In the genomic region with DNA sequence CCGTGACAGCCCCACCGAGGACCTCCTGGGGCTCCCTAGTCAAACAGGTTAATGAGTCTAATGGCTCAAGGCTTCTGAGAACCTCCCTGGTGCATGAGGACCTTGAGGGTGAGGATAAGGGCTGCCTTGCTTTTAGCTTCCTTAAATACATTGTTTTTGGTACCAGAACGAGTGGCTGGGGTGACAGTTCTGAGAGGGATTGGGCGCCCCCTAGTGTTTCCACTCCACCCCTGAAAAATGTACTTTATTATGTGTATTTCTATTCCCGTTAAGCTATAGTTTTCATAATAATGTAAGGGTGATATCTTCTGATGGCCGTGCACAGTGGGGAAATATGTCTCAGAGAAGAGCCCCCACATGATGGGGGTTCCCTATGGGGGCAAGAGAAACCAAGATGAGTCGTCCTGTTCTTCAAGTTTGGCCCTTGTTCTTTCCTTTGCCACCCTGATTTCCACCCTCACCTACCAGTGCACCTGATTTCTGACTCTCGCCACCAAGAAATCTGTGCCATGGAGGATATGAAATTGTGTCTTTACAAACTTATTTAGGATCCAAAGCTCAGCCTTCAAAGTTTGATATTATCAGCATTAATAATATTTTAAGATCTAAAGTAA, we compare ENCODE assay signal across 8 cellular contexts. TPM values are rescaled to one million over a fixed set of nuclear protein-coding genes. Genes with fewer than 3 reads are reported as not detected.
A peak's percentile ranks its signal among the peaks of the same experiment; 100 is the strongest.
DNase-seq lines count a peak whose midpoint lies in the region; ATAC-seq and TF ChIP-seq lines count a peak whose summit lies in the region.

No MANE protein-coding gene starts in this region.

- H3K9me2 ChIP-seq in PC-9 (ENCODE audit: insufficient read depth) = no peaks in the 10 kb centered on the region

- TF ChIP-seq CTCF in CD4-positive, alpha-beta T cell (IDR thresholded peaks at IDR 0.05) = peak; percentile 89
- TF ChIP-seq CTCF in PC-9 (conservative IDR thresholded peaks at IDR 0.05) = peak; percentile 93

- ATAC-seq in CD4-positive, alpha-beta T cell (ENCODE audit: poor library complexity) = peak; percentile 76
- ATAC-seq in GM21737 (IDR thresholded peaks at IDR 0.05; ENCODE audit: unreplicated experiment) = no peak

- H3K4me2 ChIP-seq in PC-9 = no peak overlapping the region

- no peaks in the 10 kb centered on the region for H3K4me1 ChIP-seq in PC-9 (replicated peaks; ENCODE audit: insufficient read depth)

- CTCF ChIA-PET in CD4-positive, alpha-beta T cell (lab: Charles Lee) = interaction anchor here (0.5 to 2.4 kb wide), 39 partner anchors 9 to 437 kb away, joined by 3 to 59 read pairs (median 4); a partner anchor contains a TSS
- CTCF ChIA-PET in PC-9 (lab: Charles Lee) = interaction anchor here (0.6 to 2.8 kb wide), 22 partner anchors 15 to 1233 kb away, joined by 3 to 32 read pairs (median 6); a partner anchor contains a TSS

- peak; percentile 56 to 71 (median 63) for DNase-seq in CD4-positive, alpha-beta T cell
- DNase-seq in HS-27A (ENCODE audit: low read depth) (peak; percentile 24), PC-9 (peak; percentile 36 to 67), activated T-cell treated with anti-CD3 and anti-CD28 coated beads for 4 hours (peak; percentile 67), fibroblast of gingiva (ENCODE audit: low read depth) (peak; percentile 54), nucleus accumbens (lab: John Stamatoyannopoulos, UW) (peak in 38 of 56 donors; percentile 1 to 81 (median 26)), superior temporal gyrus (ENCODE audit: extremely low spot score) (peak; percentile 73)

- peaks cover 14% of the 10 kb centered on the region for H3K4me1 Mint-ChIP-seq in CD4-positive, alpha-beta T cell (ENCODE audit: low read depth)

- no peak overlapping the region for H3K27ac Mint-ChIP-seq in CD4-positive, alpha-beta T cell

- H3K27me3 Mint-ChIP-seq in CD4-positive, alpha-beta T cell = no peaks in the 10 kb centered on the region

- POLR2A ChIA-PET in CD4-positive, alpha-beta T cell (lab: Charles Lee) = interaction anchor here (0.7 to 1.9 kb wide), 7 partner anchors 11 to 113 kb away, joined by 3 to 14 read pairs (median 4); a partner anchor contains a TSS
- POLR2A ChIA-PET in PC-9 (lab: Charles Lee; ENCODE audit: unreplicated experiment) = interaction anchor here (0.6 to 0.8 kb wide), 3 partner anchors 11 to 124 kb away, joined by 3 to 4 read pairs (median 4); no protein-coding TSS in a partner anchor

- no peaks in the 10 kb centered on the region for H3K36me3 ChIP-seq in PC-9 (ENCODE audit: low read depth)

- BruUV-seq in PC-9 (replicated peaks; lab: Mats Ljungman, UMichigan) = no TSS peak

- intact Hi-C loops in CD4-positive, alpha-beta T cell (cut with DNase I, micrococcal nuclease) = loop anchor here (1.0 to 10.0 kb wide), 6 partner anchors 77 to 219 kb away; a partner anchor contains a TSS
- intact Hi-C loops in PC-9 (cut with micrococcal nuclease; ENCODE audit: unreplicated experiment) = loop anchor here (1.0 to 5.0 kb wide), 3 partner anchors 77 to 110 kb away; a partner anchor contains a TSS

- H3K9me3 ChIP-seq in CD4-positive, alpha-beta T cell (ENCODE audit: control insufficient read depth, low read length) = no peaks in the 10 kb centered on the region
- no peaks in the 10 kb centered on the region for H3K9me3 ChIP-seq in PC-9 (ENCODE audit: insufficient read depth, low read depth)

- H3K27me3 ChIP-seq in CD4-positive, alpha-beta T cell (ENCODE audit: control insufficient read depth, insufficient read depth, low read length) = no peaks in the 10 kb centered on the region
- no peaks in the 10 kb centered on the region for H3K27me3 ChIP-seq in PC-9 (ENCODE audit: insufficient read depth, low read depth)

- no peaks in the 10 kb centered on the region for H3K9me3 Mint-ChIP-seq in CD4-positive, alpha-beta T cell

- H3K4me3 ChIP-seq in PC-9 = no peak overlapping the region

- H3K79me2 ChIP-seq in PC-9 (ENCODE audit: low read depth) = no peaks in the 10 kb centered on the region; the same call in 1 of the 2 replicates

- H3F3A ChIP-seq in PC-9 (ENCODE audit: insufficient read depth, low read depth) = peaks cover 10% of the 10 kb centered on the region

- peaks cover 12% of the 10 kb centered on the region for H4K20me1 ChIP-seq in PC-9 (ENCODE audit: insufficient read depth)

- H2AFZ ChIP-seq in PC-9 = no peak overlapping the region

- no peak overlapping the region for H3K4me3 Mint-ChIP-seq in CD4-positive, alpha-beta T cell

- H3K36me3 Mint-ChIP-seq in CD4-positive, alpha-beta T cell (ENCODE audit: low read depth) = peaks cover 23% of the 10 kb centered on the region

- H3K27ac ChIP-seq in CD4-positive, alpha-beta T cell (ENCODE audit: low read depth, low read length) = no peak overlapping the region
- H3K27ac ChIP-seq in PC-9 = no peak overlapping the region

RNA-seq across cellular contexts. Expression of a gene that starts 14.5 kb away (rescaled TPM):
- total RNA-seq in CD4-positive, alpha-beta T cell = under 1 TPM; 0.27 to 0.47 TPM
- 0.73 and 0.83 TPM in 2 replicates for total RNA-seq in PC-9 (2021)
